2 cellular contexts compared by ENCODE assay signal in genomic region chr2:97661927-97662326, GRCh38.
TF ChIP-seq lines count a peak whose summit lies in the region.

No MANE protein-coding gene starts in this region.

TF ChIP-seq in IMR-90, 13 proteins besides CTCF, POLR2A, EP300 and RAD21:
- TF ChIP-seq BHLHE40 (IDR thresholded peaks at IDR 0.05; ENCODE audit: low read depth, low read length) (no peak), USF2 (IDR thresholded peaks at IDR 0.05; ENCODE audit: low read depth, low read length) (no peak), NFE2L2 (IDR thresholded peaks at IDR 0.05; ENCODE audit: low read depth, low read length) (no peak), FOS (IDR thresholded peaks at IDR 0.05; ENCODE audit: low read depth, low read length) (no peak), MXI1 (IDR thresholded peaks at IDR 0.05; ENCODE audit: borderline replicate concordance, low read depth, low read length) (no peak), MAZ (IDR thresholded peaks at IDR 0.05; ENCODE audit: borderline replicate concordance, low read depth, low read length) (no peak), CEBPB (IDR thresholded peaks at IDR 0.05; ENCODE audit: low read depth, low read length) (no peak), RCOR1 (IDR thresholded peaks at IDR 0.05; ENCODE audit: insufficient replicate concordance, low read length) (no peak), CHD1 (IDR thresholded peaks at IDR 0.05; ENCODE audit: low read depth, low read length) (no peak), MAFK (IDR thresholded peaks at IDR 0.05; ENCODE audit: low read depth, low read length) (no peak), SMC3 (IDR thresholded peaks at IDR 0.05; ENCODE audit: low read depth, low read length) (no peak), RFX5 (IDR thresholded peaks at IDR 0.05; ENCODE audit: low read depth, low read length) (no peak), ELK1 (IDR thresholded peaks at IDR 0.05; ENCODE audit: borderline replicate concordance, low read depth, low read length) (no peak)

TF ChIP-seq in neural cell, 6 proteins besides CTCF, POLR2A, EP300 and RAD21:
- no peak for TF ChIP-seq MXI1 (conservative IDR thresholded peaks at IDR 0.05; ENCODE audit: poor library complexity, severe bottlenecking)
- no peak for TF ChIP-seq TAF1 (IDR thresholded peaks at IDR 0.05; ENCODE audit: low read depth)
- TF ChIP-seq SMC3 (conservative IDR thresholded peaks at IDR 0.05; ENCODE audit: poor library complexity): no peak
